Comparison of ENCODE assay signal across 17 cellular contexts in the genomic region with DNA sequence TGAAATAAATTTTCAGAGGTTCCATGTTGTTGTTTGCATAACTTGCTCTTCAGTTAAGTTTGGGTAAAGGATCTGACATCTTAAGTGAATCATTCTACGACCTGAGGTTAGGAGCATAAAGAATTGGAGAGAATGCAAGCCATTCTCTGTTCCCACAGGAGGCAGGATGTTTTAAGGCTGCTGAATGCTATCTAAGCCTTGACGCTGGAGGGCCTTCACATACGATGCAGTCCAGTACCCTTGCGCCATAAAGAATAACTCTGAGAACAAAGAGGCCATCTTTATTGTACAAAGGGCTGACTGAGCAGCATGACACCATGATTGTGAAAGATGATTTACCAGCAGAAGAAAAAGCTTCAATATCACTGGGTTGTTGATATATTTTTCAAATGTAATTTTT.
"Had no signal": no experiment of that assay in that cellular context is flagged by ENCODE, and none has a peak within 500 bp of the region (broad histone marks: within the 10 kb centered on the region; RNA-seq: fewer than 3 reads in every experiment).

No MANE protein-coding gene starts in this region.

- H3K27me3 Mint-ChIP-seq: activated naive CD4-positive, alpha-beta T cell treated with anti-CD3 and anti-CD28 coated beads, Interleukin-2, amount 10 ng/mL, durations not matched to agents 7 days and 5 days had no signal

- H3K27ac ChIP-seq: breast epithelium, dorsolateral prefrontal cortex, esophagus muscularis mucosa, heart right ventricle, left lung, pancreas, stomach, thoracic aorta had no signal

- H3K4me3 ChIP-seq: breast epithelium, dorsolateral prefrontal cortex, esophagus muscularis mucosa, heart right ventricle, left lung, pancreas, stomach, thoracic aorta had no signal

- DNase-seq: activated CD4-positive, alpha-beta T cell treated with anti-CD3 and anti-CD28 coated beads for 48 hours; activated CD8-positive, alpha-beta T cell treated with anti-CD3 and anti-CD28 coated beads, Interleukin-2, amount 10 ng/mL, durations not matched to agents 7 days and 5 days; activated naive CD4-positive, alpha-beta T cell treated with anti-CD3 and anti-CD28 coated beads, Interleukin-2, amount 10 ng/mL, durations not matched to agents 7 days and 5 days; dorsolateral prefrontal cortex; heart right ventricle; islet precursor cell; left lung; pancreas; stomach had no signal

- H3K4me1 ChIP-seq: breast epithelium, esophagus muscularis mucosa, heart right ventricle, left lung, pancreas, stomach had no signal

- H3K36me3 ChIP-seq: breast epithelium, esophagus muscularis mucosa, heart right ventricle, left lung, pancreas, stomach, thoracic aorta had no signal

- H3K9me3 Mint-ChIP-seq: activated naive CD4-positive, alpha-beta T cell treated with anti-CD3 and anti-CD28 coated beads, Interleukin-2, amount 10 ng/mL, durations not matched to agents 7 days and 5 days; activated T-helper 1 cell treated with anti-CD3 and anti-CD28 coated beads, Interleukin-12 subunit alpha, Interleukin-12 subunit beta, Interleukin-2, Interleukin-4 antibody, amounts not matched to agents 30 ng/mL and 10 ng/mL and 1 ng/mL, durations not matched to agents 14 hours and 24 hours and 36 hours; natural killer cell treated with Interleukin-12 subunit alpha and Interleukin-12 subunit beta and Interleukin-15 and Interleukin-18, amount 100 ng/mL, for 72 hours; T-helper 1 cell treated with Interleukin-12 subunit alpha and Interleukin-12 subunit beta and Interleukin-4 antibody, amounts not matched to agents 30 μg/mL and 1 μg/mL, for 36 hours had no signal

- ATAC-seq: activated CD8-positive, alpha-beta T cell treated with anti-CD3 and anti-CD28 coated beads, Interleukin-2, amount 10 ng/mL, durations not matched to agents 7 days and 5 days; heart right ventricle; left lung; natural killer cell treated with Interleukin-12 subunit alpha and Interleukin-12 subunit beta and Interleukin-15 and Interleukin-18, amount 100 ng/mL, for 72 hours; pancreas; WTC11 had no signal

- H3K9me3 ChIP-seq: esophagus muscularis mucosa, pancreas, thoracic aorta had no signal

- H3K27ac Mint-ChIP-seq: activated CD8-positive, alpha-beta T cell treated with anti-CD3 and anti-CD28 coated beads, Interleukin-2, amount 10 ng/mL, durations not matched to agents 7 days and 5 days; activated naive CD4-positive, alpha-beta T cell treated with anti-CD3 and anti-CD28 coated beads, Interleukin-2, amount 10 ng/mL, durations not matched to agents 7 days and 5 days; activated T-helper 1 cell treated with anti-CD3 and anti-CD28 coated beads, Interleukin-12 subunit alpha, Interleukin-12 subunit beta, Interleukin-2, Interleukin-4 antibody, amounts not matched to agents 30 ng/mL and 10 ng/mL and 1 ng/mL, durations not matched to agents 14 hours and 24 hours and 36 hours; memory B cell; natural killer cell treated with Interleukin-12 subunit alpha and Interleukin-12 subunit beta and Interleukin-15 and Interleukin-18, amount 100 ng/mL, for 72 hours; T-helper 1 cell treated with Interleukin-12 subunit alpha and Interleukin-12 subunit beta and Interleukin-4 antibody, amounts not matched to agents 30 μg/mL and 1 μg/mL, for 36 hours; WTC11 had no signal

- H3K36me3 Mint-ChIP-seq: activated naive CD4-positive, alpha-beta T cell treated with anti-CD3 and anti-CD28 coated beads, Interleukin-2, amount 10 ng/mL, durations not matched to agents 7 days and 5 days; memory B cell; natural killer cell treated with Interleukin-12 subunit alpha and Interleukin-12 subunit beta and Interleukin-15 and Interleukin-18, amount 100 ng/mL, for 72 hours had no signal

- H3K27me3 ChIP-seq: breast epithelium, dorsolateral prefrontal cortex, esophagus muscularis mucosa, heart right ventricle, left lung, pancreas, stomach had no signal

- H3K4me1 Mint-ChIP-seq: activated naive CD4-positive, alpha-beta T cell treated with anti-CD3 and anti-CD28 coated beads, Interleukin-2, amount 10 ng/mL, durations not matched to agents 7 days and 5 days; memory B cell; WTC11 had no signal

- H3K4me3 Mint-ChIP-seq: activated CD8-positive, alpha-beta T cell treated with anti-CD3 and anti-CD28 coated beads, Interleukin-2, amount 10 ng/mL, durations not matched to agents 7 days and 5 days; activated naive CD4-positive, alpha-beta T cell treated with anti-CD3 and anti-CD28 coated beads, Interleukin-2, amount 10 ng/mL, durations not matched to agents 7 days and 5 days; activated T-helper 1 cell treated with anti-CD3 and anti-CD28 coated beads, Interleukin-12 subunit alpha, Interleukin-12 subunit beta, Interleukin-2, Interleukin-4 antibody, amounts not matched to agents 30 ng/mL and 10 ng/mL and 1 ng/mL, durations not matched to agents 14 hours and 24 hours and 36 hours; memory B cell; natural killer cell treated with Interleukin-12 subunit alpha and Interleukin-12 subunit beta and Interleukin-15 and Interleukin-18, amount 100 ng/mL, for 72 hours; T-helper 1 cell treated with Interleukin-12 subunit alpha and Interleukin-12 subunit beta and Interleukin-4 antibody, amounts not matched to agents 30 μg/mL and 1 μg/mL, for 36 hours; WTC11 had no signal
